ENCODE assay signal across 3 cellular contexts in the genomic region with DNA sequence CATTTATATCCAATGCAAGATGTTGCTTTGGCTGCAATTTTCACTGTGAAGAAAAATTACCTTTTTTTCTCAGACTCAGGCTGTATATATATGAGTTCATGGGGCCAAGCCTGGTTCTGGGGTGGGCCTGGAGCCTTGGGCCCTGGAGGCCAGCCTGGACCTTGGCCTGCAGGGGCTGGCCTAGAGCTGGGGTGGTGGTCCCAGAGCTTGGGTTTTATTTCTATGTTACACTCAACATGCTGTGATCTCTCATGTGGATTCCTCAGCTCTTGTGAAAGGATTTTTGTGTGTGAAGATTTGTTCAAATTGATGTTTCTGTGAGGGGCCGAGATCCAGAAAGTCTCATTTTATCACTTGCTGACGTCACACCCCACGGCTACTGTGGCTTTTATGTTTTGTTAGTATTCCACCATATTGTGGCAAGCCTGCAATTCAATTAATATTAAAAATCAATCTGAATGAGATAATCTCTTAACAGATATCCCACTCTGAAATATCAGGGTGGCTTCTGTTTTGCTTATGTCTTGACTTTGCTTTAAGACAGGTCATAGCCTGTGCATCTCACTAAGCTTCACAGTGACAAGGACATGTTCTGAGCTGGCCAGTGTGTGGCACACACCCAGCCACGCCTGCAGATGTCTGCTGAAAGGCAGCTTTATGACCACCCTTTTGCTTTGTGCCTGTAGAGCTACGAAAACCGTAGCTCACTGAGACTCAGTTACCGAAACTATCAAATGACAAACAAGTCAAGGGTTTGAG.
TF ChIP-seq lines count a peak whose summit lies in the region.

No MANE protein-coding gene starts in this region.

TF ChIP-seq in SK-N-SH treated with all-trans-retinoic acid at 6 μM for 48 hours, 23 proteins besides CTCF, POLR2A, EP300 and RAD21 (continued from another document):
- TF ChIP-seq OSR1 (CRISPR knock-in tag; IDR thresholded peaks at IDR 0.05), result no peak
- no peak for TF ChIP-seq RARB (CRISPR knock-in tag; IDR thresholded peaks at IDR 0.05)

TF ChIP-seq in SK-N-SH, 30 proteins besides CTCF, POLR2A, EP300 and RAD21 (continued from another document):
- TF ChIP-seq, protein P1, sequence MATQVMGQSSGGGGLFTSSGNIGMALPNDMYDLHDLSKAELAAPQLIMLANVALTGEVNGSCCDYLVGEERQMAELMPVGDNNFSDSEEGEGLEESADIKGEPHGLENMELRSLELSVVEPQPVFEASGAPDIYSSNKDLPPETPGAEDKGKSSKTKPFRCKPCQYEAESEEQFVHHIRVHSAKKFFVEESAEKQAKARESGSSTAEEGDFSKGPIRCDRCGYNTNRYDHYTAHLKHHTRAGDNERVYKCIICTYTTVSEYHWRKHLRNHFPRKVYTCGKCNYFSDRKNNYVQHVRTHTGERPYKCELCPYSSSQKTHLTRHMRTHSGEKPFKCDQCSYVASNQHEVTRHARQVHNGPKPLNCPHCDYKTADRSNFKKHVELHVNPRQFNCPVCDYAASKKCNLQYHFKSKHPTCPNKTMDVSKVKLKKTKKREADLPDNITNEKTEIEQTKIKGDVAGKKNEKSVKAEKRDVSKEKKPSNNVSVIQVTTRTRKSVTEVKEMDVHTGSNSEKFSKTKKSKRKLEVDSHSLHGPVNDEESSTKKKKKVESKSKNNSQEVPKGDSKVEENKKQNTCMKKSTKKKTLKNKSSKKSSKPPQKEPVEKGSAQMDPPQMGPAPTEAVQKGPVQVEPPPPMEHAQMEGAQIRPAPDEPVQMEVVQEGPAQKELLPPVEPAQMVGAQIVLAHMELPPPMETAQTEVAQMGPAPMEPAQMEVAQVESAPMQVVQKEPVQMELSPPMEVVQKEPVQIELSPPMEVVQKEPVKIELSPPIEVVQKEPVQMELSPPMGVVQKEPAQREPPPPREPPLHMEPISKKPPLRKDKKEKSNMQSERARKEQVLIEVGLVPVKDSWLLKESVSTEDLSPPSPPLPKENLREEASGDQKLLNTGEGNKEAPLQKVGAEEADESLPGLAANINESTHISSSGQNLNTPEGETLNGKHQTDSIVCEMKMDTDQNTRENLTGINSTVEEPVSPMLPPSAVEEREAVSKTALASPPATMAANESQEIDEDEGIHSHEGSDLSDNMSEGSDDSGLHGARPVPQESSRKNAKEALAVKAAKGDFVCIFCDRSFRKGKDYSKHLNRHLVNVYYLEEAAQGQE (IDR thresholded peaks at IDR 0.05; ENCODE audit: low read depth, low read length), result no peak
- TF ChIP-seq TCF12 (IDR thresholded peaks at IDR 0.05) (no peak), RFX5 (IDR thresholded peaks at IDR 0.05; ENCODE audit: low read length) (no peak)
- TF ChIP-seq, protein P2, sequence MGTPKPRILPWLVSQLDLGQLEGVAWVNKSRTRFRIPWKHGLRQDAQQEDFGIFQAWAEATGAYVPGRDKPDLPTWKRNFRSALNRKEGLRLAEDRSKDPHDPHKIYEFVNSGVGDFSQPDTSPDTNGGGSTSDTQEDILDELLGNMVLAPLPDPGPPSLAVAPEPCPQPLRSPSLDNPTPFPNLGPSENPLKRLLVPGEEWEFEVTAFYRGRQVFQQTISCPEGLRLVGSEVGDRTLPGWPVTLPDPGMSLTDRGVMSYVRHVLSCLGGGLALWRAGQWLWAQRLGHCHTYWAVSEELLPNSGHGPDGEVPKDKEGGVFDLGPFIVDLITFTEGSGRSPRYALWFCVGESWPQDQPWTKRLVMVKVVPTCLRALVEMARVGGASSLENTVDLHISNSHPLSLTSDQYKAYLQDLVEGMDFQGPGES (IDR thresholded peaks at IDR 0.05; ENCODE audit: low read depth, low read length), result no peak
TF ChIP-seq in SK-N-SH: peak in this region for 0.

TF ChIP-seq in GM12878, 131 proteins besides CTCF, POLR2A, EP300 and RAD21 (continued from another document):
- no peak for TF ChIP-seq IKZF1 (conservative IDR thresholded peaks at IDR 0.05)
- no peak for TF ChIP-seq JUND (IDR thresholded peaks at IDR 0.05; ENCODE audit: low read depth, low read length)
- TF ChIP-seq MTA3 (IDR thresholded peaks at IDR 0.05; ENCODE audit: borderline replicate concordance, low read length), result no peak
- TF ChIP-seq, protein P3, sequence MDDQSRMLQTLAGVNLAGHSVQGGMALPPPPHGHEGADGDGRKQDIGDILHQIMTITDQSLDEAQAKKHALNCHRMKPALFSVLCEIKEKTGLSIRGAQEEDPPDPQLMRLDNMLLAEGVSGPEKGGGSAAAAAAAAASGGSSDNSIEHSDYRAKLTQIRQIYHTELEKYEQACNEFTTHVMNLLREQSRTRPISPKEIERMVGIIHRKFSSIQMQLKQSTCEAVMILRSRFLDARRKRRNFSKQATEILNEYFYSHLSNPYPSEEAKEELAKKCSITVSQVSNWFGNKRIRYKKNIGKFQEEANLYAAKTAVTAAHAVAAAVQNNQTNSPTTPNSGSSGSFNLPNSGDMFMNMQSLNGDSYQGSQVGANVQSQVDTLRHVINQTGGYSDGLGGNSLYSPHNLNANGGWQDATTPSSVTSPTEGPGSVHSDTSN (IDR thresholded peaks at IDR 0.05; ENCODE audit: insufficient replicate concordance, low read depth, low read length), result no peak
- no peak for TF ChIP-seq ZNF24 (IDR thresholded peaks at IDR 0.05)
- TF ChIP-seq TCF3 (IDR thresholded peaks at IDR 0.05; ENCODE audit: borderline replicate concordance, insufficient read depth, low read depth, low read length), result no peak
- TF ChIP-seq, protein P4, sequence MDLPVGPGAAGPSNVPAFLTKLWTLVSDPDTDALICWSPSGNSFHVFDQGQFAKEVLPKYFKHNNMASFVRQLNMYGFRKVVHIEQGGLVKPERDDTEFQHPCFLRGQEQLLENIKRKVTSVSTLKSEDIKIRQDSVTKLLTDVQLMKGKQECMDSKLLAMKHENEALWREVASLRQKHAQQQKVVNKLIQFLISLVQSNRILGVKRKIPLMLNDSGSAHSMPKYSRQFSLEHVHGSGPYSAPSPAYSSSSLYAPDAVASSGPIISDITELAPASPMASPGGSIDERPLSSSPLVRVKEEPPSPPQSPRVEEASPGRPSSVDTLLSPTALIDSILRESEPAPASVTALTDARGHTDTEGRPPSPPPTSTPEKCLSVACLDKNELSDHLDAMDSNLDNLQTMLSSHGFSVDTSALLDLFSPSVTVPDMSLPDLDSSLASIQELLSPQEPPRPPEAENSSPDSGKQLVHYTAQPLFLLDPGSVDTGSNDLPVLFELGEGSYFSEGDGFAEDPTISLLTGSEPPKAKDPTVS (IDR thresholded peaks at IDR 0.05; ENCODE audit: low read depth, low read length), result no peak
- TF ChIP-seq, protein P5, sequence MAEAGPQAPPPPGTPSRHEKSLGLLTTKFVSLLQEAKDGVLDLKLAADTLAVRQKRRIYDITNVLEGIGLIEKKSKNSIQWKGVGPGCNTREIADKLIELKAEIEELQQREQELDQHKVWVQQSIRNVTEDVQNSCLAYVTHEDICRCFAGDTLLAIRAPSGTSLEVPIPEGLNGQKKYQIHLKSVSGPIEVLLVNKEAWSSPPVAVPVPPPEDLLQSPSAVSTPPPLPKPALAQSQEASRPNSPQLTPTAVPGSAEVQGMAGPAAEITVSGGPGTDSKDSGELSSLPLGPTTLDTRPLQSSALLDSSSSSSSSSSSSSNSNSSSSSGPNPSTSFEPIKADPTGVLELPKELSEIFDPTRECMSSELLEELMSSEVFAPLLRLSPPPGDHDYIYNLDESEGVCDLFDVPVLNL (IDR thresholded peaks at IDR 0.05; ENCODE audit: low read depth, low read length), result no peak
- no peak for TF ChIP-seq BMI1 (IDR thresholded peaks at IDR 0.05; ENCODE audit: borderline replicate concordance)
- TF ChIP-seq BHLHE40 (IDR thresholded peaks at IDR 0.05; ENCODE audit: borderline replicate concordance in 1 of 2, low read depth in 2 of 2, low read length in 1 of 2), result no peak
- TF ChIP-seq, protein P6, sequence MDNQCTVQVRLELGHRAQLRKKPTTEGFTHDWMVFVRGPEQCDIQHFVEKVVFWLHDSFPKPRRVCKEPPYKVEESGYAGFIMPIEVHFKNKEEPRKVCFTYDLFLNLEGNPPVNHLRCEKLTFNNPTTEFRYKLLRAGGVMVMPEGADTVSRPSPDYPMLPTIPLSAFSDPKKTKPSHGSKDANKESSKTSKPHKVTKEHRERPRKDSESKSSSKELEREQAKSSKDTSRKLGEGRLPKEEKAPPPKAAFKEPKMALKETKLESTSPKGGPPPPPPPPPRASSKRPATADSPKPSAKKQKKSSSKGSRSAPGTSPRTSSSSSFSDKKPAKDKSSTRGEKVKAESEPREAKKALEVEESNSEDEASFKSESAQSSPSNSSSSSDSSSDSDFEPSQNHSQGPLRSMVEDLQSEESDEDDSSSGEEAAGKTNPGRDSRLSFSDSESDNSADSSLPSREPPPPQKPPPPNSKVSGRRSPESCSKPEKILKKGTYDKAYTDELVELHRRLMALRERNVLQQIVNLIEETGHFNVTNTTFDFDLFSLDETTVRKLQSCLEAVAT (IDR thresholded peaks at IDR 0.05), result no peak
- TF ChIP-seq FOXK2 (IDR thresholded peaks at IDR 0.05), result no peak
- no peak for TF ChIP-seq ZNF622 (IDR thresholded peaks at IDR 0.05)
TF ChIP-seq in GM12878: peak in this region for 0.
